Comparison of ENCODE assay signal across 36 cellular contexts in the genomic region with DNA sequence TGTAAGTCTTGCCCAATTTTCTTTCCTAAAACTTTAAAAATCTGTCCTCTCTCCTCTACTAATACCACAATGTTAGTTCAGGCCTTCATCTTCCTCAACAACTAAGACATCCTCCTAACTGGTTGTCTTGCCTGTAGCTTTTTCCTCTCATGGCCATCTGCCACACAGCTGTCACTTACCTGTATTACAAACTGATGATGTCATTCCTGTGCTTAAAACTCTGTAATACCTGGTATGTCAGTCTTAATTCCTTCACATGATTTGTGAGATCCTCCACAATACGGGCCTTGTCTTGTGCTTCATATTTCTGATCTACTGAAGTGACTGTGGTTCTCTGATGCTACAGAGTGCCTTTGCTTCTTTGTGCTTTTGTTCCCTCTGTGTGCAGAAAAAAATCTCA. TPM values are rescaled to one million over a fixed set of nuclear protein-coding genes. Genes with fewer than 3 reads are reported as not detected.
DNase-seq lines count a peak whose midpoint lies in the region; ATAC-seq and TF ChIP-seq lines count a peak whose summit lies in the region.
"Had no signal": no experiment of that assay in that cellular context is flagged by ENCODE, and none has a peak within 500 bp of the region (broad histone marks: within the 10 kb centered on the region; RNA-seq: fewer than 3 reads in every experiment).

No MANE protein-coding gene starts in this region.

- no peaks in the 10 kb centered on the region for H3K9me3 Mint-ChIP-seq in activated T-cell treated with anti-CD3 and anti-CD28 coated beads, Interleukin-2, amount 50 U/mL, for 24 hours
- H3K9me3 Mint-ChIP-seq in activated naive CD8-positive, alpha-beta T cell treated with anti-CD3 and anti-CD28 coated beads for 36 hours: no peaks in the 10 kb centered on the region
- H3K9me3 Mint-ChIP-seq: endodermal cell had no signal

- no peak for DNase-seq in activated T-cell treated with anti-CD3 and anti-CD28 coated beads, Interleukin-2, amount 50 U/mL, for 24 hours
- no peak for DNase-seq in activated T-cell treated with anti-CD3 and anti-CD28 coated beads, Interleukin-2, amount 50 U/mL, for 48 hours
- DNase-seq in OCI-LY7 (ENCODE audit: low spot score): no peak
- no peak for DNase-seq in activated naive CD8-positive, alpha-beta T cell treated with anti-CD3 and anti-CD28 coated beads for 36 hours
- no peak for DNase-seq in psoas muscle
- DNase-seq in PC-3: no peak
- no peak for DNase-seq in AG20443 (ENCODE audit: low spot score)
- DNase-seq in GM10266 (ENCODE audit: extremely low spot score): no peak
- DNase-seq: activated CD4-positive, alpha-beta T cell treated with anti-CD3 and anti-CD28 coated beads, Interleukin-2, amount 50 U/mL, for 48 hours; amygdala; brain microvascular endothelial cell; cerebellar nuclear complex; dermis blood vessel endothelial cell; endodermal cell; foreskin fibroblast; head of caudate nucleus; left ventricle myocardium superior; MM.1S; NCI-H2029 treated with DMSO at 0.1 percent for 48 hours; NCI-H345; NCI-H748 treated with DMSO at 0.1 percent for 48 hours; posterior cingulate gyrus; RPMI8226; SJCRH30; stimulated activated CD4-positive, alpha-beta T cell treated with anti-CD3 and anti-CD28 coated beads, Interleukin-4, amount 100 ng/mL, for 1 hour; SW 1271 had no signal

- H3K4me1 ChIP-seq in OCI-LY7 (ENCODE audit: insufficient read depth, low read length, poor library complexity, severe bottlenecking): no peaks in the 10 kb centered on the region
- peaks cover 32% of the 10 kb centered on the region for H3K4me1 ChIP-seq in psoas muscle
- H3K4me1 ChIP-seq in PC-3 (ENCODE audit: insufficient read depth, low read length): no peaks in the 10 kb centered on the region
- H3K4me1 ChIP-seq: BLaER1, SJCRH30, suprapubic skin had no signal

- TF ChIP-seq CTCF in OCI-LY7 (conservative IDR thresholded peaks at IDR 0.05; ENCODE audit: low read length): no peak
- TF ChIP-seq CTCF in psoas muscle (IDR thresholded peaks at IDR 0.05): no peak
- no peak for TF ChIP-seq CTCF in PC-3 (conservative IDR thresholded peaks at IDR 0.05; ENCODE audit: low read depth, low read length)
- TF ChIP-seq CTCF in GM10266 (IDR thresholded peaks at IDR 0.05; ENCODE audit: control insufficient read depth, insufficient read depth, low read depth, missing control alignments): no peak

- POLR2A ChIA-PET in OCI-LY7 (lab: Charles Lee) (interaction anchor here (0.6 to 1.4 kb wide), 6 partner anchors 10 to 288 kb away, joined by 3 to 7 read pairs (median 4); a partner anchor contains a TSS), PC-3 (lab: Charles Lee; ENCODE audit: unreplicated experiment) (no interaction called here)

- peaks cover 100% of the 10 kb centered on the region for H3K36me3 ChIP-seq in OCI-LY7 (ENCODE audit: insufficient read depth, low read length)
- peaks cover 10 to 97% of the 10 kb centered on the region in 2 donors for H3K36me3 ChIP-seq in psoas muscle (ENCODE audit: insufficient read depth in 1 of 2, low read depth in 1 of 2)
- peaks cover 34% of the 10 kb centered on the region for H3K36me3 ChIP-seq in PC-3 (ENCODE audit: low read depth, low read length)

- H3K4me2 ChIP-seq in OCI-LY7 (ENCODE audit: low read length): no peak overlapping the region
- no peak overlapping the region for H3K4me2 ChIP-seq in PC-3 (ENCODE audit: low read length)
- H3K4me2 ChIP-seq: BLaER1 had no signal

- no peak overlapping the region for H2AFZ ChIP-seq in OCI-LY7 (ENCODE audit: low read length)
- no peak overlapping the region for H2AFZ ChIP-seq in PC-3 (ENCODE audit: low read length)

- H3K9me3 ChIP-seq in OCI-LY7 (ENCODE audit: low read length) (no peaks in the 10 kb centered on the region), psoas muscle (no peaks in the 10 kb centered on the region), PC-3 (ENCODE audit: low read length) (no peaks in the 10 kb centered on the region)
- H3K9me3 ChIP-seq: BLaER1, esophagus muscularis mucosa, neutrophil, SJCRH30, suprapubic skin had no signal

- CTCF ChIA-PET in OCI-LY7 (lab: Charles Lee; ENCODE audit: unreplicated experiment) (no interaction called here), PC-3 (lab: Charles Lee) (no interaction called here)

- H3K27ac Mint-ChIP-seq in activated T-cell treated with anti-CD3 and anti-CD28 coated beads, Interleukin-2, amount 50 U/mL, for 24 hours: peak overlapping the region; percentile 54
- peak overlapping the region; percentile 38 for H3K27ac Mint-ChIP-seq in activated naive CD8-positive, alpha-beta T cell treated with anti-CD3 and anti-CD28 coated beads for 36 hours
- H3K27ac Mint-ChIP-seq: endodermal cell had no signal

- no peaks in the 10 kb centered on the region for H3F3A ChIP-seq in PC-3 (ENCODE audit: low read length, unreplicated experiment)

- no peak overlapping the region for H3K27ac ChIP-seq in OCI-LY7 (ENCODE audit: low read depth, low read length, poor library complexity, severe bottlenecking)
- peak overlapping the region; percentile 39 for H3K27ac ChIP-seq in psoas muscle
- no peak overlapping the region for H3K27ac ChIP-seq in PC-3 (ENCODE audit: low read length)
- H3K27ac ChIP-seq: BLaER1, brain microvascular endothelial cell, esophagus muscularis mucosa, neutrophil, SJCRH30, suprapubic skin had no signal

- H3K79me2 ChIP-seq in OCI-LY7 (ENCODE audit: insufficient read depth, low read depth, low read length) (peaks cover 29% of the 10 kb centered on the region; the same call in 1 of the 2 replicates), PC-3 (ENCODE audit: low read length) (0 out of 2 replicates have a peak, but pooled peaks cover 7% of the 10 kb centered on the region)

- no peaks in the 10 kb centered on the region for H3K9me2 ChIP-seq in OCI-LY7 (ENCODE audit: insufficient read depth, low read length)
- H3K9me2 ChIP-seq in PC-3 (replicated peaks; ENCODE audit: low read length): no peaks in the 10 kb centered on the region

- H3K36me3 Mint-ChIP-seq in activated T-cell treated with anti-CD3 and anti-CD28 coated beads, Interleukin-2, amount 50 U/mL, for 24 hours (ENCODE audit: low read depth): peaks cover 100% of the 10 kb centered on the region
- peaks cover 42% of the 10 kb centered on the region for H3K36me3 Mint-ChIP-seq in activated naive CD8-positive, alpha-beta T cell treated with anti-CD3 and anti-CD28 coated beads for 36 hours

- 32 to 86% (median 74%) methylated on average over 1 of the region's 1 CpG for WGBS in psoas muscle, 3 donors

- intact Hi-C loops in OCI-LY7 (cut with micrococcal nuclease; ENCODE audit: unreplicated experiment): no loop called here
- intact Hi-C loops in psoas muscle (cut with DNase I): no loop called here
- intact Hi-C loops in PC-3 (cut with micrococcal nuclease): no loop called here

- BruUV-seq in OCI-LY7 (replicated peaks; lab: Mats Ljungman, UMichigan) (TSS peak; percentile 19), PC-3 (replicated peaks; lab: Mats Ljungman, UMichigan) (no TSS peak)

- H3K4me3 ChIP-seq in OCI-LY7 (ENCODE audit: low read depth, low read length, poor library complexity, severe bottlenecking): no peak overlapping the region
- H3K4me3 ChIP-seq in psoas muscle: no peak overlapping the region
- H3K4me3 ChIP-seq in PC-3 (ENCODE audit: low read length): no peak overlapping the region
- H3K4me3 ChIP-seq: BLaER1, esophagus muscularis mucosa, SJCRH30, suprapubic skin had no signal

- H3K27me3 Mint-ChIP-seq in activated T-cell treated with anti-CD3 and anti-CD28 coated beads, Interleukin-2, amount 50 U/mL, for 24 hours: no peaks in the 10 kb centered on the region
- no peaks in the 10 kb centered on the region for H3K27me3 Mint-ChIP-seq in activated naive CD8-positive, alpha-beta T cell treated with anti-CD3 and anti-CD28 coated beads for 36 hours

- H4K20me1 ChIP-seq in OCI-LY7 (ENCODE audit: insufficient read depth, low read length) (peaks cover 16% of the 10 kb centered on the region; the same call in 1 of the 2 replicates), PC-3 (ENCODE audit: low read length) (no peaks in the 10 kb centered on the region)

- H3K4me1 Mint-ChIP-seq in activated T-cell treated with anti-CD3 and anti-CD28 coated beads, Interleukin-2, amount 50 U/mL, for 24 hours (ENCODE audit: low read depth): peaks cover 15% of the 10 kb centered on the region
- peaks cover 8% of the 10 kb centered on the region for H3K4me1 Mint-ChIP-seq in activated naive CD8-positive, alpha-beta T cell treated with anti-CD3 and anti-CD28 coated beads for 36 hours

- no peak overlapping the region for H3K4me3 Mint-ChIP-seq in activated T-cell treated with anti-CD3 and anti-CD28 coated beads, Interleukin-2, amount 50 U/mL, for 24 hours
- H3K4me3 Mint-ChIP-seq in activated naive CD8-positive, alpha-beta T cell treated with anti-CD3 and anti-CD28 coated beads for 36 hours: no peak overlapping the region
- H3K4me3 Mint-ChIP-seq: endodermal cell had no signal

- H3K9ac ChIP-seq in PC-3 (ENCODE audit: low read length): no peak overlapping the region
- H3K9ac ChIP-seq: BLaER1 had no signal

- H3K27me3 ChIP-seq in psoas muscle (ENCODE audit: insufficient read depth in 3 of 3, low read length in 2 of 3) (no peaks in the 10 kb centered on the region), PC-3 (ENCODE audit: low read length) (no peaks in the 10 kb centered on the region)
- H3K27me3 ChIP-seq: BLaER1, brain microvascular endothelial cell, esophagus muscularis mucosa, neutrophil, SJCRH30, suprapubic skin had no signal

- ATAC-seq in psoas muscle (no peak), PC-3 (no peak)
- ATAC-seq: left ventricle myocardium superior, sciatic nerve had no signal

RNA-seq across cellular contexts. Expression of a gene that starts 9.8 kb away (rescaled TPM):
- total RNA-seq in OCI-LY7 (2014; rRNA removed; shearing (Covaris generic)): 35.5 and 43.7 TPM in 2 replicates
- 47.1 and 49.6 TPM in 2 replicates for total RNA-seq in OCI-LY7 (2022)
- total RNA-seq in activated naive CD8-positive, alpha-beta T cell treated with anti-CD3 and anti-CD28 coated beads for 36 hours: 10 to 100 TPM; 42.1 to 44.0 TPM
- total RNA-seq in psoas muscle: 10 to 100 TPM; 21.6 to 27.4 (median 24.3) TPM
- 10 to 100 TPM; 21.8 to 40.7 (median 29.6) TPM for polyA plus RNA-seq in psoas muscle
- total RNA-seq in PC-3 (2014; rRNA removed): 18.8 and 21.8 TPM in 2 replicates

RNA-seq across cellular contexts. Expression of a gene that starts 13.7 kb away (rescaled TPM):
- 473 and 1,119 TPM in 2 replicates for total RNA-seq in OCI-LY7 (2014; rRNA removed; shearing (Covaris generic))
- total RNA-seq in OCI-LY7 (2022) (332 and 343 TPM in 2 replicates), psoas muscle (100 to 1,000 TPM in 1 of 4 donors, 10 to 100 TPM in 3; 69.4 to 113 (median 77.2) TPM), PC-3 (2014; rRNA removed) (342 and 498 TPM in 2 replicates)
- 100 to 1,000 TPM; 345 to 385 TPM for total RNA-seq in activated naive CD8-positive, alpha-beta T cell treated with anti-CD3 and anti-CD28 coated beads for 36 hours
- polyA plus RNA-seq in psoas muscle: 100 to 1,000 TPM in 2 of 3 donors, 10 to 100 TPM in 1; 94.3 to 260 (median 156) TPM

RNA-seq across cellular contexts. Expression of a gene that starts 54.2 kb away (rescaled TPM):
- total RNA-seq in OCI-LY7 (2014; rRNA removed; shearing (Covaris generic)): not detected in 2 replicates
- total RNA-seq in OCI-LY7 (2022) (not detected in 2 replicates), psoas muscle (not detected), PC-3 (2014; rRNA removed) (not detected in 2 replicates)
- under 1 TPM in 1 of 2 experiments, not detected in 1; 0.06 TPM for total RNA-seq in activated naive CD8-positive, alpha-beta T cell treated with anti-CD3 and anti-CD28 coated beads for 36 hours
- polyA plus RNA-seq in psoas muscle: under 1 TPM in 2 of 3 donors, not detected in 1; 0.01 TPM
- total RNA-seq: dermis blood vessel endothelial cell, G401, myocyte, SJCRH30, ureter had no signal
- polyA plus RNA-seq: AG04450, keratinocyte had no signal
